Comparison of ENCODE assay signal across 8 cellular contexts in genomic region chr16:87778830-87779579, GRCh38. TPM values are rescaled to one million over a fixed set of nuclear protein-coding genes. Genes with fewer than 3 reads are reported as not detected.
DNase-seq lines count a peak whose midpoint lies in the region; ATAC-seq and TF ChIP-seq lines count a peak whose summit lies in the region.

No MANE protein-coding gene starts in this region.

- H3K36me3 ChIP-seq in ACC112 (ENCODE audit: insufficient read depth, low read length), result no peaks in the 10 kb centered on the region

- peak overlapping the region; percentile 8 for H2AFZ ChIP-seq in ACC112 (ENCODE audit: low read length, unreplicated experiment)

- no peaks in the 10 kb centered on the region for H3K27me3 ChIP-seq in ACC112 (ENCODE audit: insufficient read depth, low read length)

- peaks cover 18% of the 10 kb centered on the region for H3K4me1 Mint-ChIP-seq in MCF 10A (ENCODE audit: insufficient read depth, unreplicated experiment)

- peak; percentile 57 for ATAC-seq in GM18520 (IDR thresholded peaks at IDR 0.05; ENCODE audit: unreplicated experiment)
- peak; percentile 65 for ATAC-seq in HG03097 (IDR thresholded peaks at IDR 0.05; ENCODE audit: low FRiP score, unreplicated experiment)

- no peaks in the 10 kb centered on the region for H3K79me2 ChIP-seq in ACC112 (ENCODE audit: control insufficient read depth, insufficient read depth, low read length, unreplicated experiment)

- peaks cover 7% of the 10 kb centered on the region for H3K36me3 Mint-ChIP-seq in MCF 10A (ENCODE audit: insufficient read depth, unreplicated experiment)

- CTCF ChIA-PET in MCF 10A (lab: Yijun Ruan, JAX), result interaction anchor here (0.5 to 4.2 kb wide), 35 partner anchors 10 to 753 kb away, joined by 3 to 205 read pairs (median 6); partner anchors contain the start of genes KLHDC4 and SLC7A5

- intact Hi-C loops in MCF 10A (cut with micrococcal nuclease), result loop anchor here (1.0 to 10.0 kb wide), 7 partner anchors 27 to 656 kb away; no protein-coding TSS in a partner anchor

- H3K4me3 ChIP-seq in ACC112 (ENCODE audit: low read depth, low read length), result no peak overlapping the region

- peak overlapping the region; percentile 89 for H3K27ac Mint-ChIP-seq in MCF 10A (ENCODE audit: low read depth, unreplicated experiment)

- peak; percentile 69 for TF ChIP-seq CTCF in VCaP (conservative IDR thresholded peaks at IDR 0.05)
- TF ChIP-seq CTCF in MCF 10A (IDR thresholded peaks at IDR 0.05; ENCODE audit: unreplicated experiment), result peak; percentile 98

- TSS peak; percentile 57 for BruUV-seq in MCF 10A (replicated peaks; lab: Mats Ljungman, UMichigan)

- H3K4me1 ChIP-seq in ACC112 (ENCODE audit: control insufficient read depth, insufficient read depth, low read length, unreplicated experiment), result peaks cover 17% of the 10 kb centered on the region

- DNase-seq in NCI-H2196 (lab: John Stamatoyannopoulos, UW; ENCODE audit: unreplicated experiment) (peak; percentile 83), MCF 10A (ENCODE audit: unreplicated experiment) (peak; percentile 97), iPS-NIHi7 (ENCODE audit: extremely low spot score) (peak; percentile 88)
- peak; percentile 91 to 95 for DNase-seq in stimulated activated CD4-positive, alpha-beta T cell treated with anti-CD3 and anti-CD28 coated beads, Interleukin-12 subunit alpha, Interleukin-12 subunit beta, amount 100 ng/mL, for 24 hours (ENCODE audit: low read depth in 2 of 2)

- POLR2A ChIA-PET in MCF 10A (lab: Yijun Ruan, JAX), result interaction anchor here (0.5 to 4.2 kb wide), 28 partner anchors 9 to 89 kb away, joined by 3 to 138 read pairs (median 6); partner anchors contain the start of genes KLHDC4 and SLC7A5

- H3K27me3 Mint-ChIP-seq in MCF 10A (ENCODE audit: insufficient read depth, unreplicated experiment), result no peaks in the 10 kb centered on the region

- no peaks in the 10 kb centered on the region for H3K9me3 Mint-ChIP-seq in MCF 10A (ENCODE audit: unreplicated experiment)

- H3K27ac ChIP-seq in ACC112 (ENCODE audit: low read depth, low read length) (peak overlapping the region; percentile 43; the same call in 1 of the 2 replicates), VCaP (no peak overlapping the region)

- H3K4me3 Mint-ChIP-seq in MCF 10A (ENCODE audit: unreplicated experiment), result peak overlapping the region; percentile 52

RNA-seq across cellular contexts. Expression of gene KLHDC4, which starts 13.2 kb away (rescaled TPM):
- total RNA-seq in MCF 10A (2022), result 82.9 and 106 TPM in 2 replicates
